In genomic region chr14:49585803-49586672, GRCh38 we compare ENCODE assay signal across 8 cellular contexts. TPM values are rescaled to one million over a fixed set of nuclear protein-coding genes. Genes with fewer than 3 reads are reported as not detected.
DNase-seq lines count a peak whose midpoint lies in the region; ATAC-seq and TF ChIP-seq lines count a peak whose summit lies in the region.

RPS29 (minus strand) TSS chr14:49586380; CDS start chr14:49586346, 34 bp downstream.

- H3K27me3 Mint-ChIP-seq in activated CD4-positive, alpha-beta T cell treated with anti-CD3 and anti-CD28 coated beads, Interleukin-2, amount 10 ng/mL, durations not matched to agents 24 days and 14 days: peaks cover 3% of the 10 kb centered on the region

- H3K27ac Mint-ChIP-seq in activated CD4-positive, alpha-beta T cell treated with anti-CD3 and anti-CD28 coated beads, Interleukin-2, amount 10 ng/mL, durations not matched to agents 24 days and 14 days: peak within 1 kb of the TSS; percentile 99

- H3K36me3 ChIP-seq in BE2C (peaks cover 45% of the 10 kb centered on the region), colonic mucosa (no peaks in the 10 kb centered on the region)

- H3K9me3 ChIP-seq in BE2C (no peaks in the 10 kb centered on the region), colonic mucosa (no peaks in the 10 kb centered on the region)

- intact Hi-C loops in activated CD4-positive, alpha-beta T cell treated with anti-CD3 and anti-CD28 coated beads, Interleukin-2, amount 10 ng/mL, durations not matched to agents 24 days and 14 days (cut with micrococcal nuclease): loop anchor here (1.0 to 10.0 kb wide), 8 partner anchors 12 to 1509 kb away; partner anchors contain the start of genes LRR1, MAP4K5, MGAT2 and RPL36AL
- intact Hi-C loops in colonic mucosa (cut with DNase I): loop anchor here (5.0 kb wide), 1 partner anchor 36 kb away; the partner anchor contains the start of genes MGAT2 and RPL36AL

- H3K27me3 ChIP-seq in BE2C (no peaks in the 10 kb centered on the region), colonic mucosa (no peaks in the 10 kb centered on the region), layer of hippocampus (ENCODE audit: control insufficient read depth, insufficient read depth, low read length) (no peaks in the 10 kb centered on the region)

- peaks cover 6% of the 10 kb centered on the region for H3K4me1 ChIP-seq in BE2C
- H3K4me1 ChIP-seq in colonic mucosa: no peaks in the 10 kb centered on the region

- H3K36me3 Mint-ChIP-seq in activated CD4-positive, alpha-beta T cell treated with anti-CD3 and anti-CD28 coated beads, Interleukin-2, amount 10 ng/mL, durations not matched to agents 24 days and 14 days (ENCODE audit: low read depth): peaks cover 52% of the 10 kb centered on the region

- H3K4me3 ChIP-seq in BE2C (ENCODE audit: low read depth, low read length) (peak within 1 kb of the TSS; percentile 81), colonic mucosa (peak within 1 kb of the TSS; percentile 66)

- TF ChIP-seq CTCF in BE2C (IDR thresholded peaks at IDR 0.05; ENCODE audit: low read depth, low read length): no peak
- no peak for TF ChIP-seq CTCF in colonic mucosa (IDR thresholded peaks at IDR 0.05)

- ATAC-seq in GM19324 (IDR thresholded peaks at IDR 0.05; ENCODE audit: low FRiP score, unreplicated experiment) (peak; percentile 94), HG03469 (IDR thresholded peaks at IDR 0.05; ENCODE audit: unreplicated experiment) (peak; percentile 87)

- peaks cover 35% of the 10 kb centered on the region for H3K4me1 Mint-ChIP-seq in activated CD4-positive, alpha-beta T cell treated with anti-CD3 and anti-CD28 coated beads, Interleukin-2, amount 10 ng/mL, durations not matched to agents 24 days and 14 days

- H3K9ac ChIP-seq in colonic mucosa (ENCODE audit: low read depth in 2 of 2, low read length in 2 of 2): peak within 1 kb of the TSS; percentile 74 to 89

- H3K4me3 Mint-ChIP-seq in activated CD4-positive, alpha-beta T cell treated with anti-CD3 and anti-CD28 coated beads, Interleukin-2, amount 10 ng/mL, durations not matched to agents 24 days and 14 days: peak within 1 kb of the TSS; percentile 89

- no peaks in the 10 kb centered on the region for H3K9me3 Mint-ChIP-seq in activated CD4-positive, alpha-beta T cell treated with anti-CD3 and anti-CD28 coated beads, Interleukin-2, amount 10 ng/mL, durations not matched to agents 24 days and 14 days

- H3K27ac ChIP-seq in colonic mucosa (peak within 1 kb of the TSS; percentile 88), layer of hippocampus (ENCODE audit: low read depth, low read length) (peak within 1 kb of the TSS; percentile 63)

- DNase-seq in BE2C (peak; percentile 96), NCI-H526 treated with DMSO at 0.1 percent for 48 hours (lab: John Stamatoyannopoulos, UW) (peak; percentile 98), colonic mucosa (peak; percentile 98)
- DNase-seq in activated CD4-positive, alpha-beta T cell treated with anti-CD3 and anti-CD28 coated beads, Interleukin-2, amount 10 ng/mL, durations not matched to agents 24 days and 14 days: peak; percentile 99
- DNase-seq in stimulated activated CD4-positive, alpha-beta T cell treated with anti-CD3 and anti-CD28 coated beads, Interleukin-1b, Interleukin-23, amount 100 ng/mL, for 4 hours (ENCODE audit: low read depth in 2 of 2): peak; percentile 93 to 99

RNA-seq across cellular contexts. Expression of gene RPS29, which starts in this region (rescaled TPM):
- 1,973 TPM for polyA plus RNA-seq in BE2C (2012; ENCODE audit: insufficient read depth, insufficient read length, low read depth)
- 1,960 and 2,033 TPM in 2 replicates for total RNA-seq in activated CD4-positive, alpha-beta T cell treated with anti-CD3 and anti-CD28 coated beads, Interleukin-2, amount 10 ng/mL, durations not matched to agents 24 days and 14 days
- total RNA-seq in colonic mucosa: 1,000 to 10,000 TPM; 1,421 to 1,478 TPM

Comparison
In these comparisons a context has a peak if more than half of its experiments do, and no peak if none do; other contexts are left out.
1. Peak in every context shown above with its lines: DNase-seq, ATAC-seq, H3K4me3 ChIP-seq and H3K27ac ChIP-seq.